ENCODE assay signal across 18 cellular contexts in the genomic region with DNA sequence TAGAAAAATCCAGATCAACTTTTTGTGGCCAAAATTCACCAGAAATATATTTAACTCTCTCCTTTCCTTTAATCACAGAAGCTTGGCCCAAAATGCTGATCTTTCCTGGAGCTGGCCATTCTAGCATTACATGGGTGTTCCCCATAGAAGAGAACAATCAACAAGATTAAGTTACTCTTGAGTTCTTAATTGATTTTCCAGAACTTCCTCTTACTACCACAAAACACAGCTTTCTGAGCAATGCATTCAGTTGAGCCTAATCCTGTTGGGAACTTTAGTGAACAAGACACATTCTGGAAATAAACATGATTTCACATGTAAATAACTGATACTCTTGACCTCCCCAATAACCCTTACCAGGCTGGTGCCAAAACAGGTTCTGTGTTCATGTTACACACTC.
"Had no signal": no experiment of that assay in that cellular context is flagged by ENCODE, and none has a peak within 500 bp of the region (broad histone marks: within the 10 kb centered on the region; RNA-seq: fewer than 3 reads in every experiment).

No MANE protein-coding gene starts in this region.

- H3K27me3 ChIP-seq: cardiac muscle cell, stomach, upper lobe of right lung had no signal

- ATAC-seq: activated CD8-positive, alpha-beta memory T cell treated with anti-CD3 and anti-CD28 coated beads, Interleukin-2, amount 10 ng/mL, durations not matched to agents 7 days and 5 days; effector memory CD8-positive, alpha-beta T cell; left colon; stimulated activated effector memory CD8-positive, alpha-beta T cell treated with anti-CD3 and anti-CD28 coated beads, Interleukin-12 subunit alpha, Interleukin-12 subunit beta, amount 100 ng/mL, for 72 hours; upper lobe of right lung had no signal

- H3K27me3 Mint-ChIP-seq: activated CD4-positive, alpha-beta memory T cell treated with anti-CD3 and anti-CD28 coated beads for 36 hours; activated CD8-positive, alpha-beta memory T cell treated with anti-CD3 and anti-CD28 coated beads, Interleukin-2, amount 10 ng/mL, durations not matched to agents 7 days and 5 days; activated naive CD8-positive, alpha-beta T cell treated with anti-CD3 and anti-CD28 coated beads for 36 hours; effector memory CD8-positive, alpha-beta T cell; progenitor cell of endocrine pancreas had no signal

- DNase-seq: activated B cell treated with CpG ODN at 0.5 μM for 24 hours; activated CD4-positive, alpha-beta memory T cell treated with anti-CD3 and anti-CD28 coated beads for 36 hours; activated CD4-positive, alpha-beta T cell treated with anti-CD3 and anti-CD28 coated beads for 4 hours; activated CD8-positive, alpha-beta memory T cell treated with anti-CD3 and anti-CD28 coated beads, Interleukin-2, amount 10 ng/mL, durations not matched to agents 7 days and 5 days; activated naive CD8-positive, alpha-beta T cell treated with anti-CD3 and anti-CD28 coated beads for 36 hours; amniotic stem cell; effector memory CD8-positive, alpha-beta T cell; hippocampal formation; left colon; right cardiac atrium; small intestine; stimulated activated CD4-positive, alpha-beta T cell treated with anti-CD3 and anti-CD28 coated beads, Interleukin-4, amount 100 ng/mL, for 24 hours; stomach; upper lobe of right lung had no signal

- H3K4me3 ChIP-seq: cardiac muscle cell, stomach, thoracic aorta, upper lobe of right lung had no signal

- H3K4me1 ChIP-seq: stomach, upper lobe of right lung had no signal

- H3K36me3 ChIP-seq: cardiac muscle cell, stomach, thoracic aorta, upper lobe of right lung had no signal

- H3K4me3 Mint-ChIP-seq: activated B cell treated with CpG ODN at 0.5 μM for 24 hours; activated CD4-positive, alpha-beta memory T cell treated with anti-CD3 and anti-CD28 coated beads for 36 hours; activated CD8-positive, alpha-beta memory T cell treated with anti-CD3 and anti-CD28 coated beads, Interleukin-2, amount 10 ng/mL, durations not matched to agents 7 days and 5 days; activated naive CD8-positive, alpha-beta T cell treated with anti-CD3 and anti-CD28 coated beads for 36 hours; effector memory CD8-positive, alpha-beta T cell; stimulated activated effector memory CD8-positive, alpha-beta T cell treated with anti-CD3 and anti-CD28 coated beads, Interleukin-12 subunit alpha, Interleukin-12 subunit beta, amount 100 ng/mL, for 72 hours had no signal

- H3K36me3 Mint-ChIP-seq: activated CD4-positive, alpha-beta memory T cell treated with anti-CD3 and anti-CD28 coated beads for 36 hours; activated naive CD8-positive, alpha-beta T cell treated with anti-CD3 and anti-CD28 coated beads for 36 hours; stimulated activated effector memory CD8-positive, alpha-beta T cell treated with anti-CD3 and anti-CD28 coated beads, Interleukin-12 subunit alpha, Interleukin-12 subunit beta, amount 100 ng/mL, for 72 hours had no signal

- H3K27ac ChIP-seq: cardiac muscle cell, stomach, thoracic aorta, upper lobe of right lung had no signal

- H3K27ac Mint-ChIP-seq: activated B cell treated with CpG ODN at 0.5 μM for 24 hours; activated CD4-positive, alpha-beta memory T cell treated with anti-CD3 and anti-CD28 coated beads for 36 hours; activated CD8-positive, alpha-beta memory T cell treated with anti-CD3 and anti-CD28 coated beads, Interleukin-2, amount 10 ng/mL, durations not matched to agents 7 days and 5 days; activated naive CD8-positive, alpha-beta T cell treated with anti-CD3 and anti-CD28 coated beads for 36 hours; effector memory CD8-positive, alpha-beta T cell; progenitor cell of endocrine pancreas; stimulated activated effector memory CD8-positive, alpha-beta T cell treated with anti-CD3 and anti-CD28 coated beads, Interleukin-12 subunit alpha, Interleukin-12 subunit beta, amount 100 ng/mL, for 72 hours had no signal

- H3K9me3 ChIP-seq: stomach, thoracic aorta, upper lobe of right lung had no signal
